8 cellular contexts compared by ENCODE assay signal in the genomic region with DNA sequence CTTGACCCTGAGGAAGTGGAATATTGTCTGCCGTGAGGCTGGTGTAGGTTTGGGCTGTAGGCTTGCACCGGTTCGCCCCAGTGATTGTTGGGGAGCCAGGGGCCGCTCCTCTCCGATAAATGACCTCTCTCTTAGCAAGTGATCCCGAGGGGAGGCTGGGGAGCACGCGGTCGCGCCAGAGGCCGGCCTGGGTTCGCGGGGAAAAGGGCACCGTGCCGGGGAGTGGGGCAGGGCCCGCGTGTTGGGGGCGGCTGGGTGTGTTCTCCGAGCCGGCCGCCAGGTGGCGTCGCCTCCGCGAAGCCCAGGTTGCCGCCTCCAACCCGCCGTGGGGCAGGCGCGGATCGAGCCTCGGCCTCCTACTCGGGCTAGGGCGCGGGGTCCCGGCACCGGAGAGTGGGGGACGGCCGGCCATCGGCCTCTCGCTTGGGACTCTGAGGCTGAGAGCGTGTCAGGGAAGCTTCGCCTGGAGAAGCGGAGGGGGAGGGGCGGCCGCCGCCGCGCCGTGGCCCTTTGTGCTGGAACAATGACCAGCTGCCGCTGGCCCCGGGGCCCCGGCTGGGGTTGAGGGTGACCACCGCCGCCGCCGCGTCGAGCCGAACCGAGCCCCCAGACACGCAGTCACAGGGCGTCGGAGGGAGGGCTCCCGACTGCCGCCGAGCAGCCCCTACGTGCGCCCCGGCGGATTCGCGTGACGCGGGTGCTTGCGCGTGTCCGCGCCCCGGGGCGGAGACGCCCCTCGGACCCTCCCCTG. TPM values are rescaled to one million over a fixed set of nuclear protein-coding genes. Genes with fewer than 3 reads are reported as not detected.
A peak's percentile ranks its signal among the peaks of the same experiment; 100 is the strongest.
DNase-seq lines count a peak whose midpoint lies in the region; ATAC-seq and TF ChIP-seq lines count a peak whose summit lies in the region.

No MANE protein-coding gene starts in this region.

- TF ChIP-seq CTCF in hepatocyte (IDR thresholded peaks at IDR 0.05; ENCODE audit: poor library complexity) (peak; percentile 87), retinal pigment epithelial cell (conservative IDR thresholded peaks at IDR 0.05; ENCODE audit: low read depth, low read length) (peak; percentile 69)

- H3K36me3 Mint-ChIP-seq in T-helper 17 cell (ENCODE audit: low read depth), result peaks cover 7% of the 10 kb centered on the region

- peak overlapping the region; percentile 82 for H3K27ac ChIP-seq in Karpas-422 (ENCODE audit: low read length)
- H3K27ac ChIP-seq in hepatocyte, result peak overlapping the region; percentile 99

- peak overlapping the region; percentile 93 for H3K9ac ChIP-seq in Karpas-422 (ENCODE audit: low read length)

- H3K4me3 ChIP-seq in Karpas-422 (ENCODE audit: low read length), result peak overlapping the region; percentile 94
- peak overlapping the region; percentile 92 for H3K4me3 ChIP-seq in hepatocyte
- H3K4me3 ChIP-seq in retinal pigment epithelial cell (ENCODE audit: low read length), result peak overlapping the region; percentile 77

- ATAC-seq in GM21717 (IDR thresholded peaks at IDR 0.05; ENCODE audit: unreplicated experiment) (peak; percentile 49), T-helper 17 cell (peak; percentile 73), GM18519 (IDR thresholded peaks at IDR 0.05; ENCODE audit: low FRiP score, unreplicated experiment) (no peak)

- H3K4me1 ChIP-seq in Karpas-422 (ENCODE audit: low read length), result peaks cover 21% of the 10 kb centered on the region
- H3K4me1 ChIP-seq in hepatocyte (ENCODE audit: insufficient read depth), result peaks cover 35% of the 10 kb centered on the region

- H3K27ac Mint-ChIP-seq in T-helper 17 cell, result peak overlapping the region; percentile 95

- H3K27me3 ChIP-seq in Karpas-422 (ENCODE audit: low read length) (no peaks in the 10 kb centered on the region), hepatocyte (no peaks in the 10 kb centered on the region)

- H4K20me1 ChIP-seq in Karpas-422 (ENCODE audit: insufficient read depth, low read depth, low read length) (no peaks in the 10 kb centered on the region), hepatocyte (ENCODE audit: insufficient read depth, poor library complexity, severe bottlenecking) (peaks cover 10% of the 10 kb centered on the region)

- WGBS in hepatocyte (ENCODE audit: low lambda C conversion rate, missing lambda C conversion rate), result 5% methylated on average over 34 of the region's 83 CpGs

- H3K9me2 ChIP-seq in Karpas-422 (replicated peaks; ENCODE audit: insufficient read depth, low read length), result no peaks in the 10 kb centered on the region
- no peaks in the 10 kb centered on the region for H3K9me2 ChIP-seq in hepatocyte (replicated peaks; ENCODE audit: insufficient read depth)

- H3K36me3 ChIP-seq in Karpas-422 (ENCODE audit: insufficient read depth, low read length), result 0 out of 2 replicates have a peak, but pooled peaks cover 3% of the 10 kb centered on the region
- no peaks in the 10 kb centered on the region for H3K36me3 ChIP-seq in hepatocyte (replicated peaks; ENCODE audit: insufficient read depth, low read depth)

- H3K79me2 ChIP-seq in Karpas-422 (ENCODE audit: low read length) (peaks cover 12% of the 10 kb centered on the region), hepatocyte (peaks cover 44% of the 10 kb centered on the region)

- no peaks in the 10 kb centered on the region for H3K9me3 ChIP-seq in Karpas-422 (ENCODE audit: low read length)
- H3K9me3 ChIP-seq in T-helper 17 cell (ENCODE audit: control insufficient read depth, low read length, poor library complexity, severe bottlenecking), result no peaks in the 10 kb centered on the region
- H3K9me3 ChIP-seq in hepatocyte (ENCODE audit: low read depth), result no peaks in the 10 kb centered on the region

- peak overlapping the region; percentile 99 for H3K4me3 Mint-ChIP-seq in T-helper 17 cell

- peak; percentile 72 for DNase-seq in EL
- peak; percentile 89 for DNase-seq in Karpas-422
- peak; percentile 70 to 78 (median 74) for DNase-seq in T-helper 17 cell
- peak; percentile 43 to 88 (median 78) for DNase-seq in anterior cingulate cortex (lab: John Stamatoyannopoulos, UW)
- DNase-seq in hepatocyte (ENCODE audit: low spot score), result peak; percentile 93
- DNase-seq in retinal pigment epithelial cell (ENCODE audit: low read depth), result no peak

- H2AFZ ChIP-seq in Karpas-422 (ENCODE audit: low read length) (peak overlapping the region; percentile 12; the same call in 1 of the 2 replicates), hepatocyte (peak overlapping the region; percentile 52)

- H3K4me2 ChIP-seq in Karpas-422 (ENCODE audit: low read depth, low read length, poor library complexity, severe bottlenecking) (peak overlapping the region; percentile 89), hepatocyte (peak overlapping the region; percentile 95)

- H3K27me3 Mint-ChIP-seq in T-helper 17 cell, result no peaks in the 10 kb centered on the region

- peaks cover 26% of the 10 kb centered on the region for H3K4me1 Mint-ChIP-seq in T-helper 17 cell

RNA-seq across cellular contexts. Expression of a gene that starts 0.4 kb away (rescaled TPM):
- 11.3 and 23.9 TPM in 2 replicates for total RNA-seq in Karpas-422 (2014; rRNA removed; shearing (Covaris generic); ENCODE audit: low replicate concordance)
- total RNA-seq in T-helper 17 cell, result 10 to 100 TPM; 16.0 to 23.4 TPM
- total RNA-seq in hepatocyte, result 62.9 and 73.6 TPM in 2 replicates
- 88.5 and 90.7 TPM in 2 replicates for polyA plus RNA-seq in hepatocyte

RNA-seq across cellular contexts. Expression of a gene that starts 11.8 kb away (rescaled TPM):
- total RNA-seq in Karpas-422 (2014; rRNA removed; shearing (Covaris generic); ENCODE audit: low replicate concordance), result 14.5 and 17.0 TPM in 2 replicates
- 1 to 10 TPM; 3.8 to 5.7 TPM for total RNA-seq in T-helper 17 cell
- total RNA-seq in hepatocyte, result 3.2 and 5.0 TPM in 2 replicates
- 4.0 and 5.1 TPM in 2 replicates for polyA plus RNA-seq in hepatocyte

RNA-seq across cellular contexts. Expression of a gene that starts 11.9 kb away (rescaled TPM):
- 86.3 and 93.9 TPM in 2 replicates for total RNA-seq in Karpas-422 (2014; rRNA removed; shearing (Covaris generic); ENCODE audit: low replicate concordance)
- total RNA-seq in T-helper 17 cell (10 to 100 TPM; 30.8 to 39.0 TPM), hepatocyte (60.1 and 65.9 TPM in 2 replicates)
- polyA plus RNA-seq in hepatocyte, result 111 and 112 TPM in 2 replicates

RNA-seq across cellular contexts. Expression of a gene that starts 29.9 kb away (rescaled TPM):
- total RNA-seq in Karpas-422 (2014; rRNA removed; shearing (Covaris generic); ENCODE audit: low replicate concordance), result not detected in 2 replicates
- total RNA-seq in T-helper 17 cell (1 to 10 TPM in 1 of 2 donors, under 1 TPM in 1; 0.96 to 2.5 TPM), hepatocyte (48.6 and 54.8 TPM in 2 replicates)
- 28.6 and 38.9 TPM in 2 replicates for polyA plus RNA-seq in hepatocyte

RNA-seq across cellular contexts. Expression of a gene that starts 31.8 kb away (rescaled TPM):
- 2.6 and 3.0 TPM in 2 replicates for total RNA-seq in Karpas-422 (2014; rRNA removed; shearing (Covaris generic); ENCODE audit: low replicate concordance)
- total RNA-seq in T-helper 17 cell (1 to 10 TPM in 1 of 2 donors, under 1 TPM in 1; 0.65 to 1.1 TPM), hepatocyte (2.5 and 6.0 TPM in 2 replicates)
- 8.4 and 10.5 TPM in 2 replicates for polyA plus RNA-seq in hepatocyte
